Comparison of ENCODE assay signal across 3 cellular contexts in genomic region chr1:156598125-156598524, GRCh38.
A peak's percentile ranks its signal among the peaks of the same experiment; 100 is the strongest.
TF ChIP-seq lines count a peak whose summit lies in the region.

No MANE protein-coding gene starts in this region.

TF ChIP-seq in A549, 52 proteins besides CTCF, POLR2A, EP300 and RAD21:
- TF ChIP-seq GATA3 (IDR thresholded peaks at IDR 0.05; ENCODE audit: borderline replicate concordance): no peak
- TF ChIP-seq POLR2AphosphoS2 (conservative IDR thresholded peaks at IDR 0.05; ENCODE audit: low read length): peak; percentile 70; the same call in 1 of the 2 replicates
TF ChIP-seq in A549: peak in this region for 1.

TF ChIP-seq in WTC11, 78 proteins besides CTCF, POLR2A, EP300 and RAD21:
- TF ChIP-seq CREB1 (CRISPR knock-in tag; IDR thresholded peaks at IDR 0.05) (no peak), EMX1 (CRISPR knock-in tag; IDR thresholded peaks at IDR 0.05) (no peak), PRDM15 (CRISPR knock-in tag; IDR thresholded peaks at IDR 0.05) (no peak), TP53 (CRISPR knock-in tag; IDR thresholded peaks at IDR 0.05) (no peak), ATF6 (CRISPR knock-in tag; IDR thresholded peaks at IDR 0.05) (no peak), NR1H2 (CRISPR knock-in tag; IDR thresholded peaks at IDR 0.05) (no peak), E2F1 (CRISPR knock-in tag; IDR thresholded peaks at IDR 0.05) (no peak), ZNF416 (CRISPR knock-in tag; IDR thresholded peaks at IDR 0.05) (no peak), ARID4B (CRISPR knock-in tag; IDR thresholded peaks at IDR 0.05; ENCODE audit: borderline replicate concordance) (no peak), ETV6 (CRISPR knock-in tag; IDR thresholded peaks at IDR 0.05) (no peak), SOX15 (CRISPR knock-in tag; IDR thresholded peaks at IDR 0.05) (no peak), SMAD4 (CRISPR knock-in tag; IDR thresholded peaks at IDR 0.05) (no peak), IRF2 (CRISPR knock-in tag; IDR thresholded peaks at IDR 0.05; ENCODE audit: borderline replicate concordance, low read depth) (no peak)
TF ChIP-seq in WTC11: peak in this region for 0.

TF ChIP-seq in endothelial cell of umbilical vein, 7 proteins besides CTCF, POLR2A, EP300 and RAD21:
- no peak for TF ChIP-seq EZH2 (IDR thresholded peaks at IDR 0.05; ENCODE audit: borderline replicate concordance, low read depth, low read length, severe bottlenecking)
